In genomic region chr9:136964171-136964689, GRCh38 we compare ENCODE assay signal across 17 cellular contexts. TPM values are rescaled to one million over a fixed set of nuclear protein-coding genes. Genes with fewer than 3 reads are reported as not detected.
DNase-seq lines count a peak whose midpoint lies in the region; ATAC-seq, FAIRE-seq and TF ChIP-seq lines count a peak whose summit lies in the region.
"Had no signal": no experiment of that assay in that cellular context is flagged by ENCODE, and none has a peak within 500 bp of the region (broad histone marks: within the 10 kb centered on the region; RNA-seq: fewer than 3 reads in every experiment).

No MANE protein-coding gene starts in this region.

- no peaks in the 10 kb centered on the region for H3K79me2 ChIP-seq in GM23338 (replicated peaks; ENCODE audit: insufficient read depth)
- H3K79me2 ChIP-seq in keratinocyte (ENCODE audit: control insufficient read depth, insufficient read depth, low read length) = no peaks in the 10 kb centered on the region

- no peaks in the 10 kb centered on the region for H3K9me2 ChIP-seq in GM23338 (ENCODE audit: insufficient read depth)

- peaks cover 60% of the 10 kb centered on the region for H3K4me1 ChIP-seq in CD4-positive, alpha-beta memory T cell (ENCODE audit: insufficient read depth, low read length)
- H3K4me1 ChIP-seq in GM23338 (ENCODE audit: insufficient read depth) (peaks cover 9% of the 10 kb centered on the region), Peyer's patch (peaks cover 0 to 26% (median 0%) of the 10 kb centered on the region in 4 donors), keratinocyte (ENCODE audit: control insufficient read depth, extremely low read depth, insufficient read depth, low read length) (peaks cover 8% of the 10 kb centered on the region)

- no peaks in the 10 kb centered on the region for H3K36me3 Mint-ChIP-seq in CD4-positive, alpha-beta memory T cell
- H3K36me3 Mint-ChIP-seq in GM23338 (ENCODE audit: low read depth) = no peaks in the 10 kb centered on the region

- no peaks in the 10 kb centered on the region for H3K9me3 ChIP-seq in CD4-positive, alpha-beta memory T cell (ENCODE audit: control insufficient read depth in 1 of 2, low read length in 2 of 2)
- H3K9me3 ChIP-seq in Peyer's patch = no peaks in the 10 kb centered on the region
- H3K9me3 ChIP-seq in keratinocyte (ENCODE audit: control insufficient read depth, low read depth, low read length) = no peaks in the 10 kb centered on the region
- H3K9me3 ChIP-seq: pancreas, spleen had no signal

- H3K27ac ChIP-seq in CD4-positive, alpha-beta memory T cell (ENCODE audit: low read depth, low read length) = no peak overlapping the region
- H3K27ac ChIP-seq in GM23338 (ENCODE audit: low read depth) (no peak overlapping the region), Peyer's patch (peak overlapping the region in 1 of 4 donors; percentile 5), keratinocyte (ENCODE audit: control insufficient read depth, insufficient read depth, low read length) (no peak overlapping the region)
- H3K27ac ChIP-seq: pancreas had no signal

- dilution Hi-C loops in keratinocyte (cut with MboI; ENCODE audit: extremely low pct_ligation_motif_present, low sequenced_read_pairs) = no loop called here

- TF ChIP-seq POLR2A in Peyer's patch (IDR thresholded peaks at IDR 0.05) = no peak

- H3K9me3 Mint-ChIP-seq in CD4-positive, alpha-beta memory T cell = no peaks in the 10 kb centered on the region
- H3K9me3 Mint-ChIP-seq in GM23338 = no peaks in the 10 kb centered on the region; the same call in 2 of the 3 replicates

- peaks cover 23 to 53% (median 33%) of the 10 kb centered on the region in 4 donors for H3K4me1 Mint-ChIP-seq in CD4-positive, alpha-beta memory T cell
- H3K4me1 Mint-ChIP-seq in GM23338 = peaks cover 9% of the 10 kb centered on the region

- no peak for DNase-seq in CD4-positive, alpha-beta memory T cell
- no peak for DNase-seq in GM23338 (ENCODE audit: low spot score)
- DNase-seq in Peyer's patch = peak in 2 of 3 donors; percentile 62 to 70
- no peak for DNase-seq in keratinocyte (ENCODE audit: low read depth, low spot score)
- DNase-seq in nucleus accumbens (lab: John Stamatoyannopoulos, UW) = no peak
- no peak for DNase-seq in G401 (ENCODE audit: low spot score)
- DNase-seq: activated CD4-positive, alpha-beta T cell treated with anti-CD3 and anti-CD28 coated beads for 36 hours; activated T-cell treated with anti-CD3 and anti-CD28 coated beads, Interleukin-2, amount 50 U/mL, for 1 hour; NCI-H2081 treated with DMSO at 0.1 percent for 48 hours; pancreas; spleen; T-helper 1 cell had no signal

- TF ChIP-seq CTCF in GM23338 (conservative IDR thresholded peaks at IDR 0.05; ENCODE audit: low read depth in 2 of 2) (no peak), Peyer's patch (IDR thresholded peaks at IDR 0.05) (no peak), keratinocyte (optimal IDR thresholded peaks at IDR 0.05 in 1 of 3, IDR thresholded peaks at IDR 0.05 in 1 of 3, conservative IDR thresholded peaks at IDR 0.05 in 1 of 3; ENCODE audit: extremely low read depth in 1 of 3, insufficient read depth in 2 of 3, low read length in 3 of 3) (no peak)

- peak overlapping the region in 4 of 7 donors; percentile 64 to 72 (median 67) for H3K27ac Mint-ChIP-seq in CD4-positive, alpha-beta memory T cell
- no peak overlapping the region for H3K27ac Mint-ChIP-seq in GM23338
- H3K27ac Mint-ChIP-seq: activated CD4-positive, alpha-beta T cell treated with anti-CD3 and anti-CD28 coated beads for 36 hours had no signal

- no peak for FAIRE-seq in keratinocyte (lab: Jason Lieb, UNC)
- FAIRE-seq: pancreas had no signal

- ATAC-seq in GM23338 (no peak; the same call in 2 of the 3 replicates), HG03025 (IDR thresholded peaks at IDR 0.05; ENCODE audit: low FRiP score, unreplicated experiment) (no peak), GM18519 (IDR thresholded peaks at IDR 0.05; ENCODE audit: low FRiP score, unreplicated experiment) (no peak)
- ATAC-seq: activated CD4-positive, alpha-beta T cell treated with anti-CD3 and anti-CD28 coated beads for 36 hours; pancreas had no signal

- intact Hi-C loops in CD4-positive, alpha-beta memory T cell (cut with micrococcal nuclease) = no loop called here

- in situ Hi-C loops in G401 (cut with HindIII; ENCODE audit: low sequenced_read_pairs) = no loop called here

- peak overlapping the region in 5 of 8 donors; percentile 25 to 61 (median 51) for H3K4me3 Mint-ChIP-seq in CD4-positive, alpha-beta memory T cell
- H3K4me3 Mint-ChIP-seq in GM23338 = no peak overlapping the region
- H3K4me3 Mint-ChIP-seq: activated CD4-positive, alpha-beta T cell treated with anti-CD3 and anti-CD28 coated beads for 36 hours had no signal

- no peak overlapping the region for H3K4me3 ChIP-seq in CD4-positive, alpha-beta memory T cell (ENCODE audit: low read length in 2 of 2)
- no peak overlapping the region for H3K4me3 ChIP-seq in GM23338
- H3K4me3 ChIP-seq in Peyer's patch = no peak overlapping the region
- H3K4me3 ChIP-seq in keratinocyte (ENCODE audit: control insufficient read depth in 2 of 3, extremely low read depth in 1 of 3, insufficient read depth in 2 of 3, low read depth in 1 of 3, low read length in 3 of 3) = no peak overlapping the region
- H3K4me3 ChIP-seq: pancreas, spleen had no signal

- H3F3A ChIP-seq in GM23338 (replicated peaks; ENCODE audit: low read depth) = no peaks in the 10 kb centered on the region

- POLR2A ChIA-PET in CD4-positive, alpha-beta memory T cell (lab: Charles Lee; ENCODE audit: partially characterized antibody) = interaction anchor here (1.0 to 9.2 kb wide), 2 partner anchors 11 to 14 kb away, joined by 5 to 75 read pairs; no protein-coding TSS in a partner anchor

- H4K20me1 ChIP-seq in GM23338 (replicated peaks; ENCODE audit: insufficient read depth) = no peaks in the 10 kb centered on the region
- H4K20me1 ChIP-seq in keratinocyte (ENCODE audit: control insufficient read depth, extremely low read depth, insufficient read depth, low read length) = no peaks in the 10 kb centered on the region

- no peak overlapping the region for H3K9ac ChIP-seq in keratinocyte (ENCODE audit: control insufficient read depth, extremely low read depth, insufficient read depth, low read length)

- CTCF ChIA-PET in CD4-positive, alpha-beta memory T cell (lab: Charles Lee; ENCODE audit: partially characterized antibody) = no interaction called here

- H3K4me2 ChIP-seq in GM23338 (no peak overlapping the region), keratinocyte (ENCODE audit: control insufficient read depth, extremely low read depth, insufficient read depth, low read depth, low read length) (peak overlapping the region; percentile 41)

- no peaks in the 10 kb centered on the region for H3K27me3 Mint-ChIP-seq in CD4-positive, alpha-beta memory T cell
- H3K27me3 Mint-ChIP-seq in GM23338 (ENCODE audit: insufficient read depth, low read depth, poor library complexity) = peaks cover 4% of the 10 kb centered on the region
- H3K27me3 Mint-ChIP-seq: activated CD4-positive, alpha-beta T cell treated with anti-CD3 and anti-CD28 coated beads for 36 hours had no signal

- H3K36me3 ChIP-seq in CD4-positive, alpha-beta memory T cell (ENCODE audit: insufficient read depth, low read length) = no peaks in the 10 kb centered on the region
- H3K36me3 ChIP-seq in GM23338 (ENCODE audit: insufficient read depth) (no peaks in the 10 kb centered on the region), Peyer's patch (no peaks in the 10 kb centered on the region), keratinocyte (ENCODE audit: control insufficient read depth in 2 of 2, extremely low read depth in 1 of 2, insufficient read depth in 2 of 2, low read length in 2 of 2) (no peaks in the 10 kb centered on the region)
- H3K36me3 ChIP-seq: pancreas, spleen had no signal

- no peak overlapping the region for H2AFZ ChIP-seq in GM23338
- peak overlapping the region; percentile 40 for H2AFZ ChIP-seq in keratinocyte (ENCODE audit: control insufficient read depth, low read length)

- no peaks in the 10 kb centered on the region for H3K9me1 ChIP-seq in keratinocyte (ENCODE audit: control insufficient read depth, extremely low read depth, insufficient read depth, low read length)

- H3K27me3 ChIP-seq in CD4-positive, alpha-beta memory T cell (ENCODE audit: insufficient read depth, low read length) = no peaks in the 10 kb centered on the region
- no peaks in the 10 kb centered on the region for H3K27me3 ChIP-seq in GM23338 (ENCODE audit: insufficient read depth)
- H3K27me3 ChIP-seq in Peyer's patch = no peaks in the 10 kb centered on the region
- H3K27me3 ChIP-seq in keratinocyte (ENCODE audit: control insufficient read depth, extremely low read depth, insufficient read depth, low read length) = no peaks in the 10 kb centered on the region
- H3K27me3 ChIP-seq: pancreas had no signal

RNA-seq across cellular contexts. Expression of gene LCN12, which starts 12.2 kb away (rescaled TPM):
- 1 to 10 TPM in 1 of 2 experiments, under 1 TPM in 1; 0.72 to 1.4 TPM for total RNA-seq in CD4-positive, alpha-beta memory T cell
- polyA plus RNA-seq in CD4-positive, alpha-beta memory T cell = not detected
- 0.69 and 2.6 TPM in 2 replicates for total RNA-seq in GM23338 (2014; rRNA removed; shearing (Covaris generic))
- polyA plus RNA-seq in GM23338 (2016; fragmentation: Nextera tagmentation; extraction: Ambion mirVana) (0.39 and 0.68 TPM in 2 replicates), keratinocyte (0.22 TPM in 1 of 3 replicates, not detected in the others)
- 1 to 10 TPM in 3 of 4 donors, not detected in 1; 1.8 to 8.7 (median 7.9) TPM for total RNA-seq in Peyer's patch
- polyA plus RNA-seq in keratinocyte (2011; ENCODE audit: low read depth) = not detected
- polyA plus RNA-seq in keratinocyte (2011; cell fraction: cytosol; rRNA removed) = not detected in 2 replicates
- polyA plus RNA-seq in keratinocyte (2011; cell fraction: nucleus; rRNA removed) = 0.18 and 0.81 TPM in 2 replicates
- polyA plus RNA-seq in keratinocyte (2012; ENCODE audit: low replicate concordance) = not detected in 2 replicates
- polyA minus RNA-seq in keratinocyte = not detected in 3 replicates
- not detected for polyA minus RNA-seq in keratinocyte (2011; cell fraction: cytosol; rRNA and poly(A)+ RNA removed)
- polyA minus RNA-seq in keratinocyte (2011; cell fraction: nucleus; rRNA and poly(A)+ RNA removed) = not detected in 2 replicates
- total RNA-seq in G401 (2014; rRNA removed; shearing (Covaris generic)) = not detected in 2 replicates
- total RNA-seq: glomerular endothelial cell, mononuclear cell, subcutaneous adipose tissue had no signal

RNA-seq across cellular contexts. Expression of gene PTGDS, which starts 13.1 kb away (rescaled TPM):
- total RNA-seq in CD4-positive, alpha-beta memory T cell = 1 to 10 TPM; 4.8 to 5.1 TPM
- 1 to 10 TPM; 1.7 to 3.8 TPM for polyA plus RNA-seq in CD4-positive, alpha-beta memory T cell
- 1.9 TPM in 1 of 2 replicates, not detected in the other for total RNA-seq in GM23338 (2014; rRNA removed; shearing (Covaris generic))
- polyA plus RNA-seq in GM23338 (2016; fragmentation: Nextera tagmentation; extraction: Ambion mirVana) (3.1 and 5.9 TPM in 2 replicates), keratinocyte (not detected in 3 replicates)
- total RNA-seq in Peyer's patch = 10 to 100 TPM in 2 of 4 donors, 1 to 10 TPM in 2; 1.2 to 21.5 (median 7.8) TPM
- not detected for polyA plus RNA-seq in keratinocyte (2011; ENCODE audit: low read depth)
- not detected in 2 replicates for polyA plus RNA-seq in keratinocyte (2011; cell fraction: cytosol; rRNA removed)
- polyA plus RNA-seq in keratinocyte (2011; cell fraction: nucleus; rRNA removed) = not detected in 2 replicates
- polyA plus RNA-seq in keratinocyte (2012; ENCODE audit: low replicate concordance) = 0.39 TPM in 1 of 2 replicates, not detected in the other
- polyA minus RNA-seq in keratinocyte = not detected in 3 replicates
- polyA minus RNA-seq in keratinocyte (2011; cell fraction: cytosol; rRNA and poly(A)+ RNA removed) = not detected
- not detected in 2 replicates for polyA minus RNA-seq in keratinocyte (2011; cell fraction: nucleus; rRNA and poly(A)+ RNA removed)
- total RNA-seq in G401 (2014; rRNA removed; shearing (Covaris generic)) = 4.7 TPM in 1 of 2 replicates, not detected in the other
- total RNA-seq: activated CD4-positive, alpha-beta T cell treated with anti-CD3 and anti-CD28 coated beads for 36 hours; glomerular endothelial cell had no signal

RNA-seq across cellular contexts. Expression of gene LCNL1, which starts 18.6 kb away (rescaled TPM):
- under 1 TPM; 0.14 to 0.17 TPM for total RNA-seq in CD4-positive, alpha-beta memory T cell
- polyA plus RNA-seq in CD4-positive, alpha-beta memory T cell = not detected
- not detected in 2 replicates for total RNA-seq in GM23338 (2014; rRNA removed; shearing (Covaris generic))
- 0.11 and 0.14 TPM in 2 replicates for polyA plus RNA-seq in GM23338 (2016; fragmentation: Nextera tagmentation; extraction: Ambion mirVana)
- under 1 TPM in 2 of 4 donors, not detected in 2; 0.28 to 0.83 TPM for total RNA-seq in Peyer's patch
- polyA plus RNA-seq in keratinocyte = not detected in 3 replicates
- not detected for polyA plus RNA-seq in keratinocyte (2011; ENCODE audit: low read depth)
- polyA plus RNA-seq in keratinocyte (2011; cell fraction: cytosol; rRNA removed) = not detected in 2 replicates
- polyA plus RNA-seq in keratinocyte (2011; cell fraction: nucleus; rRNA removed) = not detected in 2 replicates
- not detected in 2 replicates for polyA plus RNA-seq in keratinocyte (2012; ENCODE audit: low replicate concordance)
- not detected in 3 replicates for polyA minus RNA-seq in keratinocyte
- not detected for polyA minus RNA-seq in keratinocyte (2011; cell fraction: cytosol; rRNA and poly(A)+ RNA removed)
- not detected in 2 replicates for polyA minus RNA-seq in keratinocyte (2011; cell fraction: nucleus; rRNA and poly(A)+ RNA removed)
- not detected in 2 replicates for total RNA-seq in G401 (2014; rRNA removed; shearing (Covaris generic))
- total RNA-seq: activated CD4-positive, alpha-beta T cell treated with anti-CD3 and anti-CD28 coated beads for 36 hours; glomerular endothelial cell; subcutaneous adipose tissue had no signal

RNA-seq across cellular contexts. Expression of gene C8G, which starts 19.2 kb away (rescaled TPM):
- total RNA-seq in CD4-positive, alpha-beta memory T cell = 1 to 10 TPM; 2.2 TPM
- polyA plus RNA-seq in CD4-positive, alpha-beta memory T cell = under 1 TPM in 1 of 2 donors, not detected in 1; 0.60 TPM
- not detected in 2 replicates for total RNA-seq in GM23338 (2014; rRNA removed; shearing (Covaris generic))
- not detected in 2 replicates for polyA plus RNA-seq in GM23338 (2016; fragmentation: Nextera tagmentation; extraction: Ambion mirVana)
- total RNA-seq in Peyer's patch = 100 to 1,000 TPM in 1 of 4 donors, 10 to 100 TPM in 2, not detected in 1; 24.9 to 148 (median 66.2) TPM
- 0.24 to 0.72 TPM (median 0.32 TPM) in 3 replicates for polyA plus RNA-seq in keratinocyte
- not detected for polyA plus RNA-seq in keratinocyte (2011; ENCODE audit: low read depth)
- 0.42 TPM in 1 of 2 replicates, not detected in the other for polyA plus RNA-seq in keratinocyte (2011; cell fraction: cytosol; rRNA removed)
- 0.74 and 1.0 TPM in 2 replicates for polyA plus RNA-seq in keratinocyte (2011; cell fraction: nucleus; rRNA removed)
- not detected in 2 replicates for polyA plus RNA-seq in keratinocyte (2012; ENCODE audit: low replicate concordance)
- polyA minus RNA-seq in keratinocyte = not detected in 3 replicates
- not detected for polyA minus RNA-seq in keratinocyte (2011; cell fraction: cytosol; rRNA and poly(A)+ RNA removed)
- polyA minus RNA-seq in keratinocyte (2011; cell fraction: nucleus; rRNA and poly(A)+ RNA removed) = not detected in 2 replicates
- 0.92 TPM in 1 of 2 replicates, not detected in the other for total RNA-seq in G401 (2014; rRNA removed; shearing (Covaris generic))
- total RNA-seq: glomerular endothelial cell, mononuclear cell had no signal

RNA-seq across cellular contexts. Expression of gene FBXW5, which starts 19.7 kb away (rescaled TPM):
- 100 to 1,000 TPM; 122 to 123 TPM for total RNA-seq in CD4-positive, alpha-beta memory T cell
- 100 to 1,000 TPM in 1 of 2 donors, 10 to 100 TPM in 1; 98.6 to 160 TPM for polyA plus RNA-seq in CD4-positive, alpha-beta memory T cell
- 102 and 111 TPM in 2 replicates for total RNA-seq in GM23338 (2014; rRNA removed; shearing (Covaris generic))
- polyA plus RNA-seq in GM23338 (2016; fragmentation: Nextera tagmentation; extraction: Ambion mirVana) (27.0 and 27.9 TPM in 2 replicates), keratinocyte (23.0 to 47.2 TPM (median 34.5 TPM) in 3 replicates)
- 100 to 1,000 TPM; 247 to 470 (median 336) TPM for total RNA-seq in Peyer's patch
- 11.3 TPM for polyA plus RNA-seq in keratinocyte (2011; ENCODE audit: low read depth)
- polyA plus RNA-seq in keratinocyte (2011; cell fraction: cytosol; rRNA removed) = 15.5 and 43.2 TPM in 2 replicates
- 37.0 and 53.7 TPM in 2 replicates for polyA plus RNA-seq in keratinocyte (2011; cell fraction: nucleus; rRNA removed)
- 27.3 and 49.9 TPM in 2 replicates for polyA plus RNA-seq in keratinocyte (2012; ENCODE audit: low replicate concordance)
- 41.1 to 90.0 TPM (median 44.6 TPM) in 3 replicates for polyA minus RNA-seq in keratinocyte
- 151 TPM for polyA minus RNA-seq in keratinocyte (2011; cell fraction: cytosol; rRNA and poly(A)+ RNA removed)
- 27.7 and 39.5 TPM in 2 replicates for polyA minus RNA-seq in keratinocyte (2011; cell fraction: nucleus; rRNA and poly(A)+ RNA removed)
- total RNA-seq in G401 (2014; rRNA removed; shearing (Covaris generic)) = 118 and 124 TPM in 2 replicates

Comparison
In these comparisons a context has a peak if more than half of its experiments do, and no peak if none do; other contexts are left out.
1. DNase-seq: peak in Peyer's patch (2 of 3); none in CD4-positive, alpha-beta memory T cell (0 of 5), GM23338 (single experiment), keratinocyte (single experiment), nucleus accumbens (0 of 56) and G401 (single experiment).